In genomic region chr6:118660218-118660569, GRCh38 we compare ENCODE assay signal across 2 cellular contexts.
TF ChIP-seq lines count a peak whose summit lies in the region.

No MANE protein-coding gene starts in this region.

TF ChIP-seq in HepG2, 621 proteins besides CTCF, POLR2A, EP300 and RAD21:
- TF ChIP-seq LCORL (IDR thresholded peaks at IDR 0.05) (peak; percentile 96), LCORL (CRISPR knock-in tag; IDR thresholded peaks at IDR 0.05) (no peak), PHF8 (CRISPR knock-in tag; IDR thresholded peaks at IDR 0.05) (no peak)

TF ChIP-seq in endothelial cell of umbilical vein, 7 proteins besides CTCF, POLR2A, EP300 and RAD21:
- TF ChIP-seq GATA2 (IDR thresholded peaks at IDR 0.05; ENCODE audit: insufficient read depth, insufficient read length, low read depth, low read length) (no peak), JUN (IDR thresholded peaks at IDR 0.05; ENCODE audit: borderline replicate concordance, insufficient read depth, insufficient read length, low read depth) (no peak), POLR2AphosphoS5 (IDR thresholded peaks at IDR 0.05; ENCODE audit: insufficient read depth, low read depth, low read length) (no peak), EZH2 (IDR thresholded peaks at IDR 0.05; ENCODE audit: borderline replicate concordance, low read depth, low read length, severe bottlenecking) (no peak), MYC (IDR thresholded peaks at IDR 0.05; ENCODE audit: low read depth, low read length) (no peak), MAX (IDR thresholded peaks at IDR 0.05; ENCODE audit: insufficient read depth, insufficient read length) (no peak), FOS (IDR thresholded peaks at IDR 0.05; ENCODE audit: borderline replicate concordance, insufficient read depth, low read length) (no peak)
